Comparison of ENCODE assay signal across 1 cellular context in the genomic region with DNA sequence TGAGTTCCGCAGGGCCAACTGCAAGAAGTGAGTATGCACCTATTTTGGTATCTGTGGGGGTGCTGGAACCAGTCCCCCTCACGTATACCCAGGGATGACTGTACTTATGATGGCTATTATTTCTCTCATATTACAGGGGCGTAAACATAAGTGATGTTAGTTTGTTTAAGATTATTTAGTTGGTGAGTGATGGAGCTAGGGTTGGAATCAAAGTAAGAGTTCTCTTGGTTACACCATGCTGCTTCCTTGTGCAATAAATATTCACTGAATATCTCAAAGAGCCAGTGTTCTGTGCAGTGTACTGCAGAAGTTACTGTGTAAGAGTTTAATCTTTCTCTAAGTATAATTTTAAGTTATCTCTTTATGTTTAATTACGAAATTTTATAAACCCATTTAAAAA.
TF ChIP-seq lines count a peak whose summit lies in the region.

No MANE protein-coding gene starts in this region.

TF ChIP-seq in IMR-90, 13 proteins besides CTCF, POLR2A, EP300 and RAD21:
- no peak for TF ChIP-seq CHD1 (IDR thresholded peaks at IDR 0.05; ENCODE audit: low read depth, low read length)
- TF ChIP-seq, protein P1, sequence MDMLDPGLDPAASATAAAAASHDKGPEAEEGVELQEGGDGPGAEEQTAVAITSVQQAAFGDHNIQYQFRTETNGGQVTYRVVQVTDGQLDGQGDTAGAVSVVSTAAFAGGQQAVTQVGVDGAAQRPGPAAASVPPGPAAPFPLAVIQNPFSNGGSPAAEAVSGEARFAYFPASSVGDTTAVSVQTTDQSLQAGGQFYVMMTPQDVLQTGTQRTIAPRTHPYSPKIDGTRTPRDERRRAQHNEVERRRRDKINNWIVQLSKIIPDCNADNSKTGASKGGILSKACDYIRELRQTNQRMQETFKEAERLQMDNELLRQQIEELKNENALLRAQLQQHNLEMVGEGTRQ (IDR thresholded peaks at IDR 0.05; ENCODE audit: low read depth, low read length) = no peak
- no peak for TF ChIP-seq MXI1 (IDR thresholded peaks at IDR 0.05; ENCODE audit: borderline replicate concordance, low read depth, low read length)
- TF ChIP-seq FOS (IDR thresholded peaks at IDR 0.05; ENCODE audit: low read depth, low read length) = no peak
- no peak; the same call in 1 of the 2 replicates for TF ChIP-seq CEBPB (IDR thresholded peaks at IDR 0.05; ENCODE audit: low read depth, low read length)
- no peak for TF ChIP-seq SMC3 (IDR thresholded peaks at IDR 0.05; ENCODE audit: low read depth, low read length)
- TF ChIP-seq NFE2L2 (IDR thresholded peaks at IDR 0.05; ENCODE audit: low read depth, low read length) = no peak
- TF ChIP-seq RCOR1 (IDR thresholded peaks at IDR 0.05; ENCODE audit: insufficient replicate concordance, low read length) = no peak
- TF ChIP-seq BHLHE40 (IDR thresholded peaks at IDR 0.05; ENCODE audit: low read depth, low read length) = no peak
